13 cellular contexts compared by ENCODE assay signal in the genomic region with DNA sequence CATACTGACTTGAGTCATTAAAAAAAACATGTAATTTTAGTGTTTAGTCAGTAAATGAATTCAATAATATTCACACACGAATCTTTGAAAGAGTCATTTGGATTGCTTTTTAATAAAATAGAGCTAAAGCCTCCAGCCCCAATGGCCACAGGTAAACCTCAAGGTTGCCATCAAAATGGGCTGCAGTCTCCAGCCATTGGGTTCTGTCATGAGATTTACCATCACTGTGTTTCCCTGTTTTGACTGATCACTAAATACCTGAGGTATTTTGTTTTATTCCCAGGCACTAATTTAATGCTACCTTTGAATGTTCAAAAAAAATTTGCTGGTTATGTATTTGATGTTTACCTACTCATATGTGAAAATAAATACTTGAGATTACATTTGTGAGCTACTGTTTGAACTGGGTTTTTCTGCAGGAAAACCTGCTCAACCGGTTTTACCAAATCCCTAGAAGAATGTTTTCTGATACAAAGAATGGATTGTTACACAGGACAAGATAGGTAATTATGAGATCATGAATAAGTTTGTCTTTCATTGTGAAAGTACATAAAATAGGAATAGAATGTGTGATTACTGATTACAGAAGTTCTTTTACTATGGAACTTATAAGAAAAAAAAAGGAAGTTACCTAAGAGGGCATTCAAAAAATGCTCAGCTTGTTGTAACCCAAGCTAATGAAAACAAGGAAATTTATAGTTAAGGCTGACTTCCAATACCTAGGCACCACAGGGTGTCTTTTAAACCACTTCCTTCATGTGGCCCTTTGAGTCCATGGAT.
DNase-seq lines count a peak whose midpoint lies in the region; ATAC-seq and TF ChIP-seq lines count a peak whose summit lies in the region.
"Had no signal": no experiment of that assay in that cellular context is flagged by ENCODE, and none has a peak within 500 bp of the region (broad histone marks: within the 10 kb centered on the region; RNA-seq: fewer than 3 reads in every experiment).

No MANE protein-coding gene starts in this region.

- H3K36me3 Mint-ChIP-seq in GM23338 (ENCODE audit: low read depth) = peaks cover 11% of the 10 kb centered on the region; the same call in 1 of the 3 replicates
- no peaks in the 10 kb centered on the region for H3K36me3 Mint-ChIP-seq in natural killer cell treated with Interleukin-12 subunit alpha and Interleukin-12 subunit beta and Interleukin-15 and Interleukin-18, amount 100 ng/mL, for 72 hours
- H3K36me3 Mint-ChIP-seq: natural killer cell had no signal

- DNase-seq in GM23338 (ENCODE audit: low spot score) (peak; percentile 74), NCI-H1417 (lab: John Stamatoyannopoulos, UW) (peak in 2 of 3 experiments; percentile 62 to 91), mammary epithelial cell (peak; percentile 87), mucosa of gallbladder (ENCODE audit: low spot score) (peak; percentile 62), cerebellar nuclear complex (lab: John Stamatoyannopoulos, UW) (no peak)
- no peak for DNase-seq in activated T-cell treated with anti-CD3 and anti-CD28 coated beads, Interleukin-2, amount 50 U/mL, for 1 hour
- no peak for DNase-seq in natural killer cell treated with Interleukin-12 subunit alpha and Interleukin-12 subunit beta and Interleukin-15 and Interleukin-18, amount 100 ng/mL, for 72 hours (ENCODE audit: low spot score)
- DNase-seq: activated CD8-positive, alpha-beta memory T cell treated with anti-CD3 and anti-CD28 coated beads, Interleukin-2, amount 50 U/mL, for 4 hours; natural killer cell; stimulated activated CD4-positive, alpha-beta T cell treated with anti-CD3 and anti-CD28 coated beads, Interleukin-12 subunit alpha, Interleukin-12 subunit beta, amount 100 ng/mL, for 4 hours had no signal

- 31% methylated on average over 2 of the region's 2 CpGs for WGBS in mammary epithelial cell (ENCODE audit: low coverage, missing lambda C conversion rate)

- BruUV-seq in mammary epithelial cell (replicated peaks; lab: Mats Ljungman, UMichigan) = no TSS peak

- H3K79me2 ChIP-seq in GM23338 (replicated peaks; ENCODE audit: insufficient read depth) (no peaks in the 10 kb centered on the region), mammary epithelial cell (ENCODE audit: insufficient read depth, low read length) (no peaks in the 10 kb centered on the region)

- H3F3A ChIP-seq in GM23338 (replicated peaks; ENCODE audit: low read depth) = no peaks in the 10 kb centered on the region

- intact Hi-C loops in mammary epithelial cell (cut with micrococcal nuclease) = no loop called here

- no peaks in the 10 kb centered on the region for H3K36me3 ChIP-seq in GM23338 (ENCODE audit: insufficient read depth)
- no peaks in the 10 kb centered on the region for H3K36me3 ChIP-seq in mammary epithelial cell (ENCODE audit: insufficient read depth, low read length)
- H3K36me3 ChIP-seq: ascending aorta; BLaER1 treated with 17β-estradiol and CSF1 and Interleukin-3, amounts not matched to agents 10 nM and 100 nM had no signal

- H3K4me3 ChIP-seq in GM23338 = 0 out of 2 replicates have a peak overlapping the region, but pooled peaks have one; percentile 0
- no peak overlapping the region for H3K4me3 ChIP-seq in mammary epithelial cell (replicated peaks in 1 of 3; ENCODE audit: insufficient read depth in 1 of 3, low read depth in 2 of 3, low read length in 3 of 3)
- H3K4me3 ChIP-seq: ascending aorta; BLaER1 treated with 17β-estradiol and CSF1 and Interleukin-3, amounts not matched to agents 10 nM and 100 nM had no signal

- H3K4me2 ChIP-seq in GM23338 = peak overlapping the region; percentile 10
- peak overlapping the region; percentile 64 for H3K4me2 ChIP-seq in mammary epithelial cell (ENCODE audit: insufficient read depth, low read depth, low read length)

- H3K27ac Mint-ChIP-seq in GM23338 = peak overlapping the region; percentile 21; the same call in 1 of the 2 replicates
- no peak overlapping the region for H3K27ac Mint-ChIP-seq in natural killer cell treated with Interleukin-12 subunit alpha and Interleukin-12 subunit beta and Interleukin-15 and Interleukin-18, amount 100 ng/mL, for 72 hours
- H3K27ac Mint-ChIP-seq: natural killer cell had no signal

- CTCF ChIA-PET in mammary epithelial cell (lab: Charles Lee; ENCODE audit: low non-redundant PET) = interaction anchor here (0.7 kb wide), 1 partner anchor 135 kb away, joined by 4 read pairs; no protein-coding TSS in a partner anchor

- no peak overlapping the region for H3K4me3 Mint-ChIP-seq in GM23338
- no peak overlapping the region for H3K4me3 Mint-ChIP-seq in natural killer cell treated with Interleukin-12 subunit alpha and Interleukin-12 subunit beta and Interleukin-15 and Interleukin-18, amount 100 ng/mL, for 72 hours
- H3K4me3 Mint-ChIP-seq: natural killer cell had no signal

- in situ Hi-C loops in mammary epithelial cell (cut with MboI; ENCODE audit: low sequenced_read_pairs in 2 of 2) = no loop called here

- H4K20me1 ChIP-seq in GM23338 (replicated peaks; ENCODE audit: insufficient read depth) (no peaks in the 10 kb centered on the region), mammary epithelial cell (ENCODE audit: insufficient read depth, low read length) (no peaks in the 10 kb centered on the region)
- H4K20me1 ChIP-seq: BLaER1 treated with 17β-estradiol and CSF1 and Interleukin-3, amounts not matched to agents 10 nM and 100 nM had no signal

- H3K9me2 ChIP-seq in GM23338 (ENCODE audit: insufficient read depth) = peaks cover 5% of the 10 kb centered on the region; the same call in 1 of the 2 replicates

- H3K4me1 Mint-ChIP-seq in GM23338 = peaks cover 46% of the 10 kb centered on the region
- H3K4me1 Mint-ChIP-seq in natural killer cell treated with Interleukin-12 subunit alpha and Interleukin-12 subunit beta and Interleukin-15 and Interleukin-18, amount 100 ng/mL, for 72 hours (ENCODE audit: low read depth in 2 of 2) = no peaks in the 10 kb centered on the region
- H3K4me1 Mint-ChIP-seq: natural killer cell had no signal

- no peak for TF ChIP-seq CTCF in GM23338 (conservative IDR thresholded peaks at IDR 0.05; ENCODE audit: low read depth in 2 of 2)
- no peak for TF ChIP-seq CTCF in mammary epithelial cell (conservative IDR thresholded peaks at IDR 0.05 in 1 of 2, IDR thresholded peaks at IDR 0.05 in 1 of 2; ENCODE audit: extremely low read depth in 1 of 2, insufficient read depth in 1 of 2, low read depth in 1 of 2, low read length in 2 of 2)

- no peak overlapping the region for H3K9ac ChIP-seq in mammary epithelial cell (ENCODE audit: insufficient read depth, low read length)
- H3K9ac ChIP-seq: BLaER1 treated with 17β-estradiol and CSF1 and Interleukin-3, amounts not matched to agents 10 nM and 100 nM had no signal

- H3K9me3 Mint-ChIP-seq in GM23338 = peaks cover 5% of the 10 kb centered on the region; the same call in 2 of the 3 replicates
- peaks cover 4% of the 10 kb centered on the region for H3K9me3 Mint-ChIP-seq in natural killer cell treated with Interleukin-12 subunit alpha and Interleukin-12 subunit beta and Interleukin-15 and Interleukin-18, amount 100 ng/mL, for 72 hours

- ATAC-seq in GM23338 (peak; percentile 65), HG03432 (IDR thresholded peaks at IDR 0.05; ENCODE audit: unreplicated experiment) (no peak)
- ATAC-seq in natural killer cell treated with Interleukin-12 subunit alpha and Interleukin-12 subunit beta and Interleukin-15 and Interleukin-18, amount 100 ng/mL, for 72 hours = no peak
- ATAC-seq: natural killer cell had no signal

- no peaks in the 10 kb centered on the region for H3K9me3 ChIP-seq in mammary epithelial cell (replicated peaks; ENCODE audit: insufficient read depth, low read length)
- H3K9me3 ChIP-seq: ascending aorta; BLaER1 treated with 17β-estradiol and CSF1 and Interleukin-3, amounts not matched to agents 10 nM and 100 nM had no signal

- H3K27ac ChIP-seq in GM23338 (ENCODE audit: low read depth) = peak overlapping the region; percentile 16; the same call in 1 of the 2 replicates
- peak overlapping the region; percentile 93 for H3K27ac ChIP-seq in mammary epithelial cell (ENCODE audit: insufficient read depth, low read depth, low read length)
- H3K27ac ChIP-seq: ascending aorta; BLaER1 treated with 17β-estradiol and CSF1 and Interleukin-3, amounts not matched to agents 10 nM and 100 nM had no signal

- peaks cover 32% of the 10 kb centered on the region for H3K4me1 ChIP-seq in GM23338 (ENCODE audit: insufficient read depth)
- peaks cover 27% of the 10 kb centered on the region for H3K4me1 ChIP-seq in mammary epithelial cell (ENCODE audit: insufficient read depth, low read length)
- H3K4me1 ChIP-seq: ascending aorta had no signal

- H2AFZ ChIP-seq in GM23338 = no peak overlapping the region
- peak overlapping the region; percentile 16 for H2AFZ ChIP-seq in mammary epithelial cell (ENCODE audit: low read depth, low read length)

- H3K27me3 ChIP-seq in GM23338 (ENCODE audit: insufficient read depth) (no peaks in the 10 kb centered on the region), mammary epithelial cell (ENCODE audit: insufficient read depth, low read length) (no peaks in the 10 kb centered on the region)
- H3K27me3 ChIP-seq: ascending aorta; BLaER1 treated with 17β-estradiol and CSF1 and Interleukin-3, amounts not matched to agents 10 nM and 100 nM had no signal

- dilution Hi-C loops in mammary epithelial cell (cut with HindIII; ENCODE audit: low sequenced_read_pairs) = no loop called here

- H3K27me3 Mint-ChIP-seq in GM23338 (ENCODE audit: insufficient read depth, low read depth, poor library complexity) = peaks cover 5% of the 10 kb centered on the region
- no peaks in the 10 kb centered on the region for H3K27me3 Mint-ChIP-seq in natural killer cell treated with Interleukin-12 subunit alpha and Interleukin-12 subunit beta and Interleukin-15 and Interleukin-18, amount 100 ng/mL, for 72 hours

TF ChIP-seq in GM23338, 12 proteins besides CTCF, POLR2A, EP300 and RAD21 (continues in another document):
- TF ChIP-seq CREB1 (CRISPR knock-in tag; IDR thresholded peaks at IDR 0.05; ENCODE audit: low read depth) (no peak), JUNB (IDR thresholded peaks at IDR 0.05; ENCODE audit: unreplicated experiment) (no peak), NANOG (IDR thresholded peaks at IDR 0.05; ENCODE audit: borderline replicate concordance) (no peak), EZH2phosphoT487 (IDR thresholded peaks at IDR 0.05; ENCODE audit: unreplicated experiment) (no peak)

Comparison
In these comparisons a context has a peak if more than half of its experiments do, and no peak if none do; other contexts are left out.
1. DNase-seq: peak in GM23338 (single experiment), NCI-H1417 (2 of 3), mammary epithelial cell (single experiment) and mucosa of gallbladder (single experiment); none in activated T-cell treated with anti-CD3 and anti-CD28 coated beads, Interleukin-2, amount 50 U/mL, for 1 hour (single experiment), cerebellar nuclear complex (0 of 2) and natural killer cell treated with Interleukin-12 subunit alpha and Interleukin-12 subunit beta and Interleukin-15 and Interleukin-18, amount 100 ng/mL, for 72 hours (single experiment).